In the genomic region with DNA sequence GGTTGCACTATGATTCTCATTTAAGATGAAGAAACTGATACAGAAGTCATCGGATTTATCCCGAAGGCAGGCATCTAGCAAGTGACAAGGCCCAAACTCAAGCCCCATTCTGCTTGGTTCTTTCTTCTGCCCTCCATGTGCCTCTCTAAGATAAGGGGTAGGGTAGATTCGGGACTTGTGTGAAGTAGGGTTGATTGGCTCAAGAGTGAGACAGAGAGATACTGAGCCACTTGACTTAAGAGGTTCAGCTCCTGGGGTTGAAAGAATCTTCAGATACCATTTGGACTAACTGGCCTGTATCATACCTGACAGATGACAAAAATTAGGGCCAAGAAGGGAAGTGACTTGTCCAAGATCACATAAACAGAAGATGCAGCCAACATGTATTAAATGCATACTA, we compare ENCODE assay signal across 8 cellular contexts. TPM values are rescaled to one million over a fixed set of nuclear protein-coding genes. Genes with fewer than 3 reads are reported as not detected.
DNase-seq lines count a peak whose midpoint lies in the region; TF ChIP-seq lines count a peak whose summit lies in the region.

No MANE protein-coding gene starts in this region.

- no peaks in the 10 kb centered on the region for H3K9me3 Mint-ChIP-seq in IgD-negative memory B cell

- peaks cover 21 to 27% (median 22%) of the 10 kb centered on the region in 3 donors for H3K4me1 Mint-ChIP-seq in IgD-negative memory B cell

- H3K4me3 Mint-ChIP-seq in IgD-negative memory B cell = peak overlapping the region; percentile 88 to 98 (median 96)

- H3K9me3 ChIP-seq in AG04450 (ENCODE audit: control insufficient read depth, insufficient read depth, low read length) = no peaks in the 10 kb centered on the region; the same call in 1 of the 2 replicates
- no peaks in the 10 kb centered on the region for H3K9me3 ChIP-seq in muscle layer of duodenum (ENCODE audit: control insufficient read depth in 1 of 2, low read length in 2 of 2)

- H3K4me1 ChIP-seq in muscle layer of duodenum (ENCODE audit: control insufficient read depth in 1 of 2, insufficient read depth in 2 of 2, low read length in 2 of 2) = peaks cover 6 to 17% of the 10 kb centered on the region in 2 donors

- peaks cover 4% of the 10 kb centered on the region for H3K36me3 Mint-ChIP-seq in IgD-negative memory B cell

- no peak for DNase-seq in AG04450 (ENCODE audit: low read depth, low spot score)
- DNase-seq in cardiac fibroblast (ENCODE audit: low read depth in 2 of 2) = no peak
- no peak for DNase-seq in mesenteric fat pad (ENCODE audit: low spot score)
- DNase-seq in GM19240 (ENCODE audit: insufficient read length, low spot score) = no peak
- DNase-seq in anterior cingulate cortex (lab: John Stamatoyannopoulos, UW) = no peak
- DNase-seq in activated CD4-positive, CD25-positive, alpha-beta regulatory T cell (lab: John Stamatoyannopoulos, UW) = no peak

- H3K36me3 ChIP-seq in muscle layer of duodenum (ENCODE audit: control insufficient read depth in 1 of 2, insufficient read depth in 2 of 2, low read length in 2 of 2) = peaks cover 12 to 13% of the 10 kb centered on the region in 2 donors

- no peaks in the 10 kb centered on the region for H3K27me3 ChIP-seq in AG04450 (ENCODE audit: control insufficient read depth, insufficient read depth, low read length)
- no peaks in the 10 kb centered on the region for H3K27me3 ChIP-seq in muscle layer of duodenum (ENCODE audit: low read depth, low read length)

- peak overlapping the region; percentile 95 to 99 (median 98) for H3K27ac Mint-ChIP-seq in IgD-negative memory B cell

- POLR2A ChIA-PET in AG04450 (lab: Yijun Ruan, JAX) = no interaction called here

- TF ChIP-seq CTCF in AG04450 (IDR thresholded peaks at IDR 0.05; ENCODE audit: low read depth, low read length) (no peak), cardiac fibroblast (IDR thresholded peaks at IDR 0.05; ENCODE audit: low read depth, low read length) (no peak)

- H3K27ac ChIP-seq in AG04450 (ENCODE audit: low read depth, low read length) = no peak overlapping the region
- H3K27ac ChIP-seq in muscle layer of duodenum (ENCODE audit: low read length) = peak overlapping the region; percentile 89

- H3K4me3 ChIP-seq in AG04450 (ENCODE audit: low read depth, low read length) (peak overlapping the region; percentile 96), cardiac fibroblast (replicated peaks in 1 of 2; ENCODE audit: low read depth in 2 of 2, low read length in 2 of 2) (peak overlapping the region; percentile 96 to 98), muscle layer of duodenum (ENCODE audit: low read depth in 1 of 2, low read length in 2 of 2) (peak overlapping the region; percentile 86 to 91)

- no peaks in the 10 kb centered on the region for H3K27me3 Mint-ChIP-seq in IgD-negative memory B cell

- CTCF ChIA-PET in AG04450 (lab: Charles Lee) = interaction anchor here (0.5 to 3.0 kb wide), 5 partner anchors 15 to 122 kb away, joined by 3 to 20 read pairs (median 6); no protein-coding TSS in a partner anchor

RNA-seq across cellular contexts. Expression of a gene that starts 0.9 kb away (rescaled TPM):
- polyA plus RNA-seq in AG04450 (2011; rRNA removed) (24.7 and 26.4 TPM in 2 replicates), IgD-negative memory B cell (17.4 TPM)
- 34.3 and 48.3 TPM in 2 replicates for polyA minus RNA-seq in AG04450 (2011; rRNA and poly(A)+ RNA removed)
- total RNA-seq in mesenteric fat pad = 19.1 TPM

RNA-seq across cellular contexts. Expression of a gene that starts 31.7 kb away (rescaled TPM):
- polyA plus RNA-seq in AG04450 (2011; rRNA removed) (13.6 and 13.7 TPM in 2 replicates), IgD-negative memory B cell (69.2 TPM)
- polyA minus RNA-seq in AG04450 (2011; rRNA and poly(A)+ RNA removed) = 18.7 and 19.7 TPM in 2 replicates
- 80.4 TPM for total RNA-seq in mesenteric fat pad
